ENCODE assay signal across 7 cellular contexts in the genomic region with DNA sequence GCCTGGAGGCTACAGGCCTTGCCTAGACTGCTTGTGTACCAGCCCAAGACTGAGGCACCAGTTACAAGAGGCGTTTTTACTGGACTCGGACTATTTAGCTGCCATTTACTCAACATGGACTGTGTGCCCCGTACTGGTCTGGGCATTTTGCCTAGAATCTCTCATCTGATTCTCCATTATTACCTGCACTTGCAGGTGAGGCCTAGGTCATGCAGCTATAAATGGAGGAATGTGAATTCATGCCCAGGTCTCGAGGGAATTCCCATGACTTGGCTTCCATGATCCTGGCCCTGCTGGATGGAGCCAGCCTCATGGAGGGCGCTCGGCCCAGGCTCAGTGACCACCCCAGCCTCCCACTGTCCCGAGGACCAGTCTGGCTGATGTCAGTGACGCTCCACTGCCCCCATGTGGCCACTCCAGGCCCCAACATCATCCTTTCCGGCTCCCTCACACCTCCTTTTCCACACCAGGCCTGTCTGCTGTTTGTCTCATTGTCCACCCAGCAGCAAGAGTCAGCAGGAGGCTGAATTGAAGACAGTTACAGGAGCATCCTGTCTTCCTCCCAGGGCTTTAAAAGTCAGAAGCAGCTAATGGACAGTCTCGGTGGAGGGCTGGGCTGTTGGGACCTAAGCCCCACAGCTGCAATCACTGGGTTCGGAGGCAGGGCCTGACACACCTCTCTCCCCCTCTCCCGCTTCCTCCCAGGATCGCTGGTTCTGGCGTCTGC. TPM values are rescaled to one million over a fixed set of nuclear protein-coding genes. Genes with fewer than 3 reads are reported as not detected.
DNase-seq lines count a peak whose midpoint lies in the region; ATAC-seq and TF ChIP-seq lines count a peak whose summit lies in the region.

No MANE protein-coding gene starts in this region.

- H3K27me3 ChIP-seq in GM06990 (replicated peaks; ENCODE audit: control insufficient read depth, insufficient read depth, low read length) = no peaks in the 10 kb centered on the region

- CTCF ChIA-PET in T-cell (lab: Charles Lee) = interaction anchor here in 1 of 2 donors (1.1 to 1.4 kb wide), 3 partner anchors 122 to 173 kb away, joined by 3 to 8 read pairs (median 6); a partner anchor contains a TSS

- peak; percentile 86 for TF ChIP-seq CTCF in GM06990 (IDR thresholded peaks at IDR 0.05; ENCODE audit: insufficient read depth, low read length, poor library complexity, severe bottlenecking)

- DNase-seq in GM06990 (ENCODE audit: extremely low read depth, insufficient read length) (no peak), Kasumi-1 (lab: John Stamatoyannopoulos, UW) (peak; percentile 46 to 62), T-cell (peak in 24 of 34 experiments; percentile 18 to 50 (median 35)), T47D (ENCODE audit: low read depth in 1 of 2, low spot score in 1 of 2) (peak; percentile 67 to 78), immature natural killer cell (peak; percentile 49 to 61 (median 56))
- peak; percentile 66 for DNase-seq in stimulated activated CD4-positive, alpha-beta T cell treated with anti-CD3 and anti-CD28 coated beads, Interleukin-15, amount 100 ng/mL, for 24 hours

- in situ Hi-C loops in T47D (cut with HindIII; ENCODE audit: low pct_unique_long_range_greater_than_20kb, low sequenced_read_pairs) = no loop called here

- POLR2A ChIA-PET in T-cell (lab: Charles Lee) = no interaction called here

- no peak overlapping the region for H3K4me3 ChIP-seq in GM06990 (replicated peaks; ENCODE audit: low read depth, low read length)

- H3K4me3 Mint-ChIP-seq in T-cell (no peak overlapping the region), immature natural killer cell (no peak overlapping the region)

- H3K4me1 Mint-ChIP-seq in T-cell = peaks cover 8 to 12% (median 12%) of the 10 kb centered on the region in 3 donors
- H3K4me1 Mint-ChIP-seq in immature natural killer cell = peaks cover 4 to 7% of the 10 kb centered on the region in 2 donors

- H3K27me3 Mint-ChIP-seq in T-cell (no peaks in the 10 kb centered on the region), immature natural killer cell (ENCODE audit: low read depth in 3 of 3) (peaks cover 0 to 4% (median 2%) of the 10 kb centered on the region in 3 donors)

- H3K9me3 Mint-ChIP-seq in T-cell (no peaks in the 10 kb centered on the region), immature natural killer cell (no peaks in the 10 kb centered on the region)

- no peaks in the 10 kb centered on the region for H3K36me3 ChIP-seq in GM06990 (ENCODE audit: control insufficient read depth, insufficient read depth, low read length)

- ATAC-seq in T-cell (replicated peaks in 1 of 4) = peak; percentile 60 to 69 (median 63)
- ATAC-seq in HG02852 (IDR thresholded peaks at IDR 0.05; ENCODE audit: unreplicated experiment) = no peak

- no peak overlapping the region for H3K27ac Mint-ChIP-seq in T-cell
- H3K27ac Mint-ChIP-seq in immature natural killer cell = peak overlapping the region in 4 of 6 donors; percentile 34 to 80 (median 74)

- H3K36me3 Mint-ChIP-seq in T-cell = peaks cover 28% of the 10 kb centered on the region
- H3K36me3 Mint-ChIP-seq in immature natural killer cell = peaks cover 0 to 16% (median 7%) of the 10 kb centered on the region in 3 donors

RNA-seq across cellular contexts. Expression of a gene that starts 8.7 kb away (rescaled TPM):
- 10 to 100 TPM; 59.5 to 95.5 (median 72.0) TPM for total RNA-seq in T-cell
- 10 to 100 TPM in 2 of 3 donors, 1 to 10 TPM in 1; 5.1 to 22.2 (median 17.7) TPM for polyA plus RNA-seq in immature natural killer cell

RNA-seq across cellular contexts. Expression of a gene that starts 15.4 kb away (rescaled TPM):
- 10 to 100 TPM; 43.8 to 70.7 (median 69.6) TPM for total RNA-seq in T-cell
- polyA plus RNA-seq in immature natural killer cell = 100 to 1,000 TPM; 236 to 379 (median 249) TPM

RNA-seq across cellular contexts. Expression of a gene that starts 23.0 kb away (rescaled TPM):
- total RNA-seq in T-cell = under 1 TPM in 1 of 5 donors, not detected in 4; 0.15 TPM
- polyA plus RNA-seq in immature natural killer cell = not detected

RNA-seq across cellular contexts. Expression of a gene that starts 42.7 kb away (rescaled TPM):
- under 1 TPM in 3 of 5 donors, not detected in 2; 0.15 to 0.49 (median 0.16) TPM for total RNA-seq in T-cell
- under 1 TPM in 2 of 3 donors, not detected in 1; 0.06 to 0.17 TPM for polyA plus RNA-seq in immature natural killer cell

Comparison
In these comparisons a context has a peak if more than half of its experiments do, and no peak if none do; other contexts are left out.
1. H3K27ac Mint-ChIP-seq: peak in immature natural killer cell (4 of 6); none in T-cell (0 of 2).